ENCODE assay signal across 21 cellular contexts in the genomic region with DNA sequence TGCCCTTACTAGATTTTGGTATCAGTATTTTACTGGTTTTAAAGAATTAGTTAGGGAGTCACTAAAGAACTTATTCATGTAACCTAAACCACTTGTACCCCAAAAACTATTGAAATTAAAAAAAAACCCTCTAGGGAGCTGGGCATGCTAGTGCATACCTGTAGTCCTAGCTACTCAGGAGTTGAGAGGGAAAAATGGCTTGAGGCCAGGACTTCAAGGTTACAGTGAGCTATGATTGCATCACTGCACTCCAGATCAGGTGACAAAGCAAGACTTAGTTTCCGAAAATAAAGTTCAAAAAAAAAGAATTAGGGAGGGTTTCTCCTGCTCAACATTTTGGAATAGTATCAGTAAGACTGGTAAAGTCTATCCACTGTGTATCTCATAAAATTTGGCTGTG.
A peak's percentile ranks its signal among the peaks of the same experiment; 100 is the strongest.
DNase-seq lines count a peak whose midpoint lies in the region; FAIRE-seq and TF ChIP-seq lines count a peak whose summit lies in the region.
"Had no signal": no experiment of that assay in that cellular context is flagged by ENCODE, and none has a peak within 500 bp of the region (broad histone marks: within the 10 kb centered on the region; RNA-seq: fewer than 3 reads in every experiment).

No MANE protein-coding gene starts in this region.

- no peak overlapping the region for H4K8ac ChIP-seq in H9 (replicated peaks; ENCODE audit: insufficient read length, low read depth, low read length)

- H3K4me2 ChIP-seq in H9 (ENCODE audit: insufficient read depth, insufficient read length, low read length), result no peak overlapping the region
- H3K4me2 ChIP-seq: KMS-11, SK-N-SH had no signal

- H4K5ac ChIP-seq in H9 (ENCODE audit: insufficient read length, low read depth, low read length), result no peak overlapping the region

- H3K9ac ChIP-seq in H9 (ENCODE audit: extremely low read depth, insufficient read length, low read length), result no peak overlapping the region
- H3K9ac ChIP-seq: KMS-11, SK-N-SH had no signal

- no peak overlapping the region for H2AK5ac ChIP-seq in H9 (ENCODE audit: insufficient read length, low read length)

- no peak for FAIRE-seq in urothelium cell line (lab: Jason Lieb, UNC)
- FAIRE-seq: GM12892, GM19239 had no signal

- H3K9me3 ChIP-seq in thyroid gland (no peaks in the 10 kb centered on the region), H9 (ENCODE audit: control insufficient read depth, low read depth, low read length) (no peaks in the 10 kb centered on the region)
- H3K9me3 ChIP-seq: Caco-2, SK-N-SH had no signal

- no peaks in the 10 kb centered on the region for H3K27me3 ChIP-seq in thyroid gland
- no peaks in the 10 kb centered on the region for H3K27me3 ChIP-seq in H9 (ENCODE audit: insufficient read depth, low read length)

- no peak overlapping the region for H3K56ac ChIP-seq in H9 (ENCODE audit: insufficient read length, low read depth, low read length)

- no peaks in the 10 kb centered on the region for H4K20me1 ChIP-seq in H9 (ENCODE audit: control insufficient read depth, insufficient read depth, insufficient read length)

- no peak overlapping the region for H2BK120ac ChIP-seq in H9 (ENCODE audit: low read depth, low read length, poor library complexity, severe bottlenecking)

- no peaks in the 10 kb centered on the region for H3K36me3 ChIP-seq in thyroid gland

- no peak overlapping the region for H3K14ac ChIP-seq in H9 (ENCODE audit: insufficient read depth, low read length)

- no peak overlapping the region for H3K4me3 ChIP-seq in thyroid gland (replicated peaks in 1 of 3)

- H3K9me3 Mint-ChIP-seq in H9, result no peaks in the 10 kb centered on the region

- no peaks in the 10 kb centered on the region for H3K79me2 ChIP-seq in H9 (ENCODE audit: insufficient read depth, low read length)

- 29 to 45% methylated on average over 1 of the region's 1 CpG for WGBS in thyroid gland, 2 donors
- no CpG with 5 or more reads among the region's 1 CpG for WGBS in H9 (ENCODE audit: extremely low coverage, insufficient read length, low lambda C conversion rate)

- H2BK12ac ChIP-seq in H9 (ENCODE audit: insufficient read length, low read depth, low read length), result no peak overlapping the region

- no peak overlapping the region for H2BK5ac ChIP-seq in H9 (ENCODE audit: insufficient read length, low read length)

- H3T11ph ChIP-seq in H9 (ENCODE audit: low read length), result no peak overlapping the region

- H3K23me2 ChIP-seq in H9 (ENCODE audit: insufficient read length, low read depth, low read length, poor library complexity, severe bottlenecking), result no peaks in the 10 kb centered on the region

- no peaks in the 10 kb centered on the region for H3K27me3 Mint-ChIP-seq in H9 (ENCODE audit: low read depth)

- no peaks in the 10 kb centered on the region for H3K79me1 ChIP-seq in H9 (ENCODE audit: insufficient read depth, low read depth, low read length, poor library complexity, severe bottlenecking)

- H4K91ac ChIP-seq in H9 (ENCODE audit: insufficient read length, low read depth, low read length), result no peak overlapping the region

- no peak overlapping the region for H3K18ac ChIP-seq in H9 (ENCODE audit: insufficient read length, low read depth, low read length)

- TF ChIP-seq CTCF in thyroid gland (IDR thresholded peaks at IDR 0.05) (no peak), H9 (conservative IDR thresholded peaks at IDR 0.05) (no peak)

- H3K4ac ChIP-seq in H9 (ENCODE audit: low read depth, low read length), result no peak overlapping the region

- peak; percentile 43 for DNase-seq in NCI-H2171 (lab: John Stamatoyannopoulos, UW)
- DNase-seq in amniotic epithelial cell (ENCODE audit: low read depth), result peak; percentile 8
- DNase-seq in iris pigment epithelial cell (ENCODE audit: low read depth), result peak; percentile 7
- peak; percentile 61 to 76 for DNase-seq in thyroid gland
- DNase-seq in urothelium cell line (ENCODE audit: low spot score), result no peak
- DNase-seq in NCI-H345 treated with DMSO at 0.1 percent for 48 hours (lab: John Stamatoyannopoulos, UW; ENCODE audit: unreplicated experiment), result no peak
- DNase-seq in H9, result no peak
- DNase-seq: Caco-2; CD8-positive, alpha-beta T cell; NCI-H1092 treated with DMSO at 0.1 percent for 48 hours; NCI-H1436; NCI-H187; NCI-H2081 treated with DMSO at 0.1 percent for 48 hours; NCI-H446; NCI-H524 treated with DMSO at 0.1 percent for 48 hours; NCI-H774; SK-N-SH had no signal

- no peak for TF ChIP-seq POLR2A in thyroid gland (IDR thresholded peaks at IDR 0.05)

- no peaks in the 10 kb centered on the region for H3K4me1 Mint-ChIP-seq in H9

- no peak overlapping the region for H2AFZ ChIP-seq in H9 (ENCODE audit: low read length)

- H3K27ac Mint-ChIP-seq in H9, result no peak overlapping the region
- H3K27ac Mint-ChIP-seq: CD8-positive, alpha-beta T cell had no signal

- H3K27ac ChIP-seq in thyroid gland (no peak overlapping the region), H9 (ENCODE audit: insufficient read length, low read depth, low read length) (no peak overlapping the region)
- H3K27ac ChIP-seq: C4-2B, KMS-11 had no signal

- intact Hi-C loops in thyroid gland (cut with DNase I), result no loop called here

- no peak overlapping the region for H2BK20ac ChIP-seq in H9 (ENCODE audit: low read depth, low read length, poor library complexity, severe bottlenecking)

- H3K36me3 Mint-ChIP-seq in H9 (ENCODE audit: insufficient read depth in 1 of 3, low read depth in 3 of 3), result no peaks in the 10 kb centered on the region
- H3K36me3 Mint-ChIP-seq: CD8-positive, alpha-beta T cell had no signal

- no peaks in the 10 kb centered on the region for H3K4me1 ChIP-seq in thyroid gland
- no peaks in the 10 kb centered on the region for H3K4me1 ChIP-seq in H9 (ENCODE audit: insufficient read depth, low read length)
- H3K4me1 ChIP-seq: Caco-2 had no signal

- no peak overlapping the region for H3K23ac ChIP-seq in H9 (ENCODE audit: insufficient read length, low read depth, low read length)

- no peak overlapping the region for H3K4me3 Mint-ChIP-seq in H9
- H3K4me3 Mint-ChIP-seq: CD8-positive, alpha-beta T cell had no signal

- no peak overlapping the region for H2BK15ac ChIP-seq in H9 (ENCODE audit: low read depth, low read length)

Comparison
In these comparisons a context has a peak if more than half of its experiments do, and no peak if none do; other contexts are left out.
1. DNase-seq: peak in NCI-H2171 (single experiment), amniotic epithelial cell (single experiment), iris pigment epithelial cell (single experiment) and thyroid gland (2 of 2); none in urothelium cell line (single experiment), NCI-H345 treated with DMSO at 0.1 percent for 48 hours (single experiment) and H9 (single experiment).